13 cellular contexts compared by ENCODE assay signal in genomic region chr19:2123682-2124387, GRCh38. TPM values are rescaled to one million over a fixed set of nuclear protein-coding genes. Genes with fewer than 3 reads are reported as not detected.
A peak's percentile ranks its signal among the peaks of the same experiment; 100 is the strongest.
DNase-seq lines count a peak whose midpoint lies in the region; ATAC-seq and TF ChIP-seq lines count a peak whose summit lies in the region.
"Had no signal": no experiment of that assay in that cellular context is flagged by ENCODE, and none has a peak within 500 bp of the region (broad histone marks: within the 10 kb centered on the region; RNA-seq: fewer than 3 reads in every experiment).

No MANE protein-coding gene starts in this region.

- POLR2A ChIA-PET in Panc1 (lab: Charles Lee) = no interaction called here

- no TSS peak for BruUV-seq in Panc1 (replicated peaks; lab: Mats Ljungman, UMichigan)

- no peak for TF ChIP-seq CTCF in Panc1 (IDR thresholded peaks at IDR 0.05)

- peaks cover 2% of the 10 kb centered on the region; the same call in 1 of the 2 replicates for H3K36me3 ChIP-seq in Panc1 (ENCODE audit: control insufficient read depth, insufficient read depth, low read length)

- no peak overlapping the region for H3K27ac ChIP-seq in Panc1 (ENCODE audit: low read length)
- H3K27ac ChIP-seq: Peyer's patch had no signal

- H3K27me3 ChIP-seq in Panc1 (ENCODE audit: control insufficient read depth, insufficient read depth, low read length) = no peaks in the 10 kb centered on the region
- H3K27me3 ChIP-seq: BE2C, Peyer's patch had no signal

- DNase-seq in AG20443 (ENCODE audit: low spot score) (peak; percentile 43), Panc1 (ENCODE audit: low read depth, low spot score) (no peak), iPS DF 4.7 (ENCODE audit: extremely low read depth, low spot score) (peak; percentile 2), cerebellum (ENCODE audit: low spot score) (no peak), HCEC 1CT (no peak)
- DNase-seq in activated CD8-positive, alpha-beta memory T cell treated with anti-CD3 and anti-CD28 coated beads for 24 hours = no peak
- DNase-seq: BE2C; GF-D8; NCI-H2171 treated with DMSO at 0.1 percent for 48 hours; occipital lobe; Peyer's patch; stimulated activated naive CD4-positive, alpha-beta T cell treated with Interleukin-2 at 50 U/mL for 16 hours had no signal

- H3K9me3 ChIP-seq in Panc1 (ENCODE audit: control insufficient read depth, insufficient read depth, low read depth, low read length) = no peaks in the 10 kb centered on the region
- H3K9me3 ChIP-seq: BE2C, Peyer's patch had no signal

- in situ Hi-C loops in Panc1 (cut with HindIII; ENCODE audit: low pct_unique_long_range_greater_than_20kb, low sequenced_read_pairs) = no loop called here

- no peak overlapping the region for H3K4me3 ChIP-seq in Panc1 (ENCODE audit: low read depth in 2 of 2, low read length in 2 of 2)
- H3K4me3 ChIP-seq: Peyer's patch had no signal

- H3K4me1 ChIP-seq in Panc1 (ENCODE audit: control insufficient read depth, insufficient read depth, low read length) = no peaks in the 10 kb centered on the region
- H3K4me1 ChIP-seq: BE2C, Peyer's patch had no signal

- intact Hi-C loops in Panc1 (cut with micrococcal nuclease; ENCODE audit: unreplicated experiment) = no loop called here

- CTCF ChIA-PET in Panc1 (lab: Charles Lee) = no interaction called here

- ATAC-seq in Panc1 = peak; percentile 16; the same call in 1 of the 2 replicates
- ATAC-seq: activated T-helper 17 cell treated with anti-CD3 and anti-CD28 coated beads, Interleukin-2, amount 50 U/mL, for 72 hours had no signal

RNA-seq across cellular contexts. Expression of gene IZUMO4, which starts 27.1 kb away (rescaled TPM):
- total RNA-seq in Panc1 (2021; ENCODE audit: unreplicated experiment) (5.4 TPM), cerebellum (4.4 TPM)
- polyA plus RNA-seq in Panc1 (2012; ENCODE audit: insufficient read length) = 4.7 TPM

RNA-seq across cellular contexts. Expression of gene AP3D1, which starts 27.5 kb away (rescaled TPM):
- 167 TPM for total RNA-seq in Panc1 (2021; ENCODE audit: unreplicated experiment)
- polyA plus RNA-seq in Panc1 (2012; ENCODE audit: insufficient read length) = 172 TPM
- total RNA-seq in cerebellum = 56.6 TPM

RNA-seq across cellular contexts. Expression of gene MOB3A, which starts 27.7 kb away (rescaled TPM):
- total RNA-seq in Panc1 (2021; ENCODE audit: unreplicated experiment) (36.3 TPM), cerebellum (14.8 TPM)
- 21.0 TPM for polyA plus RNA-seq in Panc1 (2012; ENCODE audit: insufficient read length)

RNA-seq across cellular contexts. Expression of gene DOT1L, which starts 39.9 kb away (rescaled TPM):
- total RNA-seq in Panc1 (2021; ENCODE audit: unreplicated experiment) = 27.3 TPM
- 19.6 TPM for polyA plus RNA-seq in Panc1 (2012; ENCODE audit: insufficient read length)
- 12.0 TPM for total RNA-seq in cerebellum

Comparison
In these comparisons a context has a peak if more than half of its experiments do, and no peak if none do; other contexts are left out.
1. DNase-seq: peak in AG20443 (single experiment) and iPS DF 4.7 (single experiment); none in Panc1 (single experiment), cerebellum (single experiment), HCEC 1CT (single experiment) and activated CD8-positive, alpha-beta memory T cell treated with anti-CD3 and anti-CD28 coated beads for 24 hours (single experiment).